Comparison of ENCODE assay signal across 8 cellular contexts in the genomic region with DNA sequence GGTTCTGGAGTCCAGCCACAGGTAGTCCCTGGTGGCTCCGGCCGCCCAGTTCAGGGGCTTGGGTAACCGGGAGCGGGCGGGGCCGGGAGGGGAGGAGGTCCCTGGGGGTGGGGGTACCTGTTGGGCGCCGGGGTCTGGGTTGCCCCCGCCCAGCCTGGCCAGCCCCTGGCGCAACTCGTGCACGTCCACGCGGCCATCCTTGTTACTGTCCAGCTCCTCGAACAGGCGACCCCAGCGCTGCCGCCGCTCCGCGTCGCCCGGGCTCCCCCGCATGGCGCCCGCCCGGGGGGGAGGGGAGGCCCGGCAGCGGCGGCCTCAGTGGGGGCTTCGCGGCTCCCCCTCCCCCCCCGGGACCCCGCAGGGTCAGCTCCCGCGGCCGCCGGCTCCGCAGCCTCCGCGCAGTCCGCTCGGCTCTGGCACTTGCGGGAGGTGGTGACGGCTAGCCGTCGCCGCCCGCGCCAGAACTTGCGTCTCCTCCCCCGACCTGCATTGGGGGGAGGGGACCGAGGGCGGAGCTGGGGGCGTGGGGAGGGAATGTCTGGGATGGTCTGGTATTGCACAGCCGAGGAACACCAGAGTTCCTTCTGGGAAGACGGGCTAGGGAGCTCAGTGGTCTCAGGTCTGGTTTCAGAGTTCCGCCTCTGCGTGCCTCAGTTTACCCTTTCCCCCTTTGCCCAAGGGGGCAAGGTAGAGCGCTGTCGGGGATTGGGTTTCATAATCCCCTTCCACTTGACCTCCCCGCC. TPM values are rescaled to one million over a fixed set of nuclear protein-coding genes. Genes with fewer than 3 reads are reported as not detected.
DNase-seq lines count a peak whose midpoint lies in the region; ATAC-seq lines count a peak whose summit lies in the region.

A gene (minus strand): TSS at position 437 of the 743 bp plus-strand sequence. CDS start 164 bp downstream, at position 273.

- H2BK5ac ChIP-seq in mesenchymal stem cell (ENCODE audit: low read depth, low read length, poor library complexity, severe bottlenecking), result peak within 1 kb of the TSS; percentile 8

- no peak within 1 kb of the TSS for H4K91ac ChIP-seq in mesenchymal stem cell (ENCODE audit: low read length)

- H3K4me1 ChIP-seq in endocrine pancreas (ENCODE audit: control insufficient read depth, insufficient read depth, low read length) (no peaks in the 10 kb centered on the region), mesenchymal stem cell (ENCODE audit: control insufficient read depth, insufficient read depth, low read depth, low read length) (peaks cover 26% of the 10 kb centered on the region)

- peaks cover 21% of the 10 kb centered on the region for H3K79me1 ChIP-seq in mesenchymal stem cell (replicated peaks; ENCODE audit: low read length, poor library complexity, severe bottlenecking)

- peaks cover 19% of the 10 kb centered on the region for H3K4me1 Mint-ChIP-seq in activated CD4-positive, alpha-beta memory T cell treated with anti-CD3 and anti-CD28 coated beads, Interleukin-2, amount 10 ng/mL, durations not matched to agents 7 days and 5 days

- peak within 1 kb of the TSS; percentile 83 for H3K27ac ChIP-seq in mesenchymal stem cell (ENCODE audit: low read length, poor library complexity, severe bottlenecking)

- H3K4me3 ChIP-seq in endocrine pancreas (ENCODE audit: control insufficient read depth, insufficient read depth, low read length) (peak within 1 kb of the TSS; percentile 83), mesenchymal stem cell (ENCODE audit: insufficient read depth in 1 of 2, low read depth in 1 of 2, low read length in 2 of 2) (peak within 1 kb of the TSS; percentile 78 to 88)

- H2BK15ac ChIP-seq in mesenchymal stem cell (ENCODE audit: low read depth, poor library complexity, severe bottlenecking), result peak within 1 kb of the TSS; percentile 37

- peak; percentile 39 for ATAC-seq in HG02885 (IDR thresholded peaks at IDR 0.05; ENCODE audit: poor library complexity, unreplicated experiment)

- peak within 1 kb of the TSS; percentile 70 to 86 for H3K18ac ChIP-seq in mesenchymal stem cell (ENCODE audit: low read depth in 1 of 2, low read length in 2 of 2)

- H3K4ac ChIP-seq in mesenchymal stem cell (ENCODE audit: low read depth in 1 of 2, low read length in 2 of 2), result peak within 1 kb of the TSS in 1 of 2 experiments; percentile 67

- 0% methylated on average over 44 of the region's 62 CpGs for WGBS in mesenchymal stem cell

- peak within 1 kb of the TSS in 1 of 2 experiments; percentile 94 for H3K14ac ChIP-seq in mesenchymal stem cell (ENCODE audit: low read length in 2 of 2)

- H3K9ac ChIP-seq in endocrine pancreas (ENCODE audit: control insufficient read depth, insufficient read depth, low read length) (peak within 1 kb of the TSS; percentile 69), mesenchymal stem cell (ENCODE audit: low read length) (peak within 1 kb of the TSS; percentile 72)

- DNase-seq in NCI-H2081 (lab: John Stamatoyannopoulos, UW) (peak; percentile 60 to 69), NCI-H2081 treated with DMSO at 0.1 percent for 48 hours (lab: John Stamatoyannopoulos, UW) (no peak), NCI-H526 (lab: John Stamatoyannopoulos, UW) (peak; percentile 68 to 72), mesenchymal stem cell (peak; percentile 78)
- peak; percentile 74 for DNase-seq in activated CD4-positive, alpha-beta memory T cell treated with anti-CD3 and anti-CD28 coated beads, Interleukin-2, amount 10 ng/mL, durations not matched to agents 7 days and 5 days
- DNase-seq in stimulated activated CD8-positive, alpha-beta memory T cell treated with anti-CD3 and anti-CD28 coated beads, Interleukin-4, amount 100 ng/mL, for 4 hours (ENCODE audit: low read depth in 2 of 2, low spot score in 1 of 2), result peak; percentile 22 to 24

- peak within 1 kb of the TSS; percentile 78 for H3K27ac Mint-ChIP-seq in activated CD4-positive, alpha-beta memory T cell treated with anti-CD3 and anti-CD28 coated beads, Interleukin-2, amount 10 ng/mL, durations not matched to agents 7 days and 5 days

- peak within 1 kb of the TSS; percentile 88 for H3K4me3 Mint-ChIP-seq in activated CD4-positive, alpha-beta memory T cell treated with anti-CD3 and anti-CD28 coated beads, Interleukin-2, amount 10 ng/mL, durations not matched to agents 7 days and 5 days

- H3K27me3 ChIP-seq in endocrine pancreas (ENCODE audit: control insufficient read depth, insufficient read depth, low read length) (no peaks in the 10 kb centered on the region), mesenchymal stem cell (ENCODE audit: control insufficient read depth in 1 of 2, insufficient read depth in 1 of 2, low read length in 2 of 2) (peaks cover 0 to 15% of the 10 kb centered on the region in 2 experiments)

- H3K23ac ChIP-seq in mesenchymal stem cell (ENCODE audit: low read length in 2 of 2), result peak within 1 kb of the TSS in 1 of 2 experiments; percentile 83

- CTCF ChIA-PET in activated CD4-positive, alpha-beta memory T cell treated with anti-CD3 and anti-CD28 coated beads, Interleukin-2, amount 10 ng/mL, durations not matched to agents 7 days and 5 days (lab: Charles Lee), result interaction anchor here (0.9 kb wide), 1 partner anchor 22 kb away, joined by 3 read pairs; a partner anchor contains a TSS

- peak within 1 kb of the TSS; percentile 97 for H2AFZ ChIP-seq in mesenchymal stem cell (ENCODE audit: low read depth, low read length)

- H3K9me3 ChIP-seq in endocrine pancreas (ENCODE audit: control insufficient read depth, low read length), result no peaks in the 10 kb centered on the region
- H3K9me3 ChIP-seq in mesenchymal stem cell (ENCODE audit: control insufficient read depth, low read length), result peaks cover 9% of the 10 kb centered on the region

- H3K36me3 ChIP-seq in endocrine pancreas (ENCODE audit: control insufficient read depth, insufficient read depth, low read length) (peaks cover 7% of the 10 kb centered on the region), mesenchymal stem cell (ENCODE audit: control insufficient read depth in 1 of 2, insufficient read depth in 2 of 2, low read depth in 1 of 2, low read length in 2 of 2) (peaks cover 12 to 24% of the 10 kb centered on the region in 2 experiments)

- peaks cover 26% of the 10 kb centered on the region for H3K36me3 Mint-ChIP-seq in activated CD4-positive, alpha-beta memory T cell treated with anti-CD3 and anti-CD28 coated beads, Interleukin-2, amount 10 ng/mL, durations not matched to agents 7 days and 5 days (ENCODE audit: low read depth)

- peak within 1 kb of the TSS; percentile 99 for H3K4me2 ChIP-seq in mesenchymal stem cell (ENCODE audit: low read length, poor library complexity, severe bottlenecking)

- H2AK5ac ChIP-seq in mesenchymal stem cell (ENCODE audit: low read length, severe bottlenecking), result peak within 1 kb of the TSS; percentile 55

- peak within 1 kb of the TSS in 1 of 2 experiments; percentile 83 for H2BK12ac ChIP-seq in mesenchymal stem cell (ENCODE audit: low read length in 2 of 2)

- peaks cover 9% of the 10 kb centered on the region for H3K9me3 Mint-ChIP-seq in activated CD4-positive, alpha-beta memory T cell treated with anti-CD3 and anti-CD28 coated beads, Interleukin-2, amount 10 ng/mL, durations not matched to agents 7 days and 5 days

- POLR2A ChIA-PET in activated CD4-positive, alpha-beta memory T cell treated with anti-CD3 and anti-CD28 coated beads, Interleukin-2, amount 10 ng/mL, durations not matched to agents 7 days and 5 days (lab: Charles Lee), result interaction anchor here (1.0 to 1.9 kb wide), 4 partner anchors 22 to 277 kb away, joined by 3 to 19 read pairs (median 4); a partner anchor contains a TSS

- no peaks in the 10 kb centered on the region for H3K27me3 Mint-ChIP-seq in activated CD4-positive, alpha-beta memory T cell treated with anti-CD3 and anti-CD28 coated beads, Interleukin-2, amount 10 ng/mL, durations not matched to agents 7 days and 5 days

- H4K8ac ChIP-seq in mesenchymal stem cell (ENCODE audit: low read length), result peak within 1 kb of the TSS; percentile 8

- H2BK120ac ChIP-seq in mesenchymal stem cell (ENCODE audit: low read depth, low read length), result no peak within 1 kb of the TSS

RNA-seq across cellular contexts. Expression of the gene that starts here (rescaled TPM):
- 10 to 100 TPM; 30.0 to 35.7 TPM for total RNA-seq in activated CD4-positive, alpha-beta memory T cell treated with anti-CD3 and anti-CD28 coated beads, Interleukin-2, amount 10 ng/mL, durations not matched to agents 7 days and 5 days
- 60.2 TPM for polyA plus RNA-seq in mesenchymal stem cell (2013, experiment 1 of 2)
- 59.0 TPM for polyA plus RNA-seq in mesenchymal stem cell (2013, experiment 2 of 2)
